In the genomic region with DNA sequence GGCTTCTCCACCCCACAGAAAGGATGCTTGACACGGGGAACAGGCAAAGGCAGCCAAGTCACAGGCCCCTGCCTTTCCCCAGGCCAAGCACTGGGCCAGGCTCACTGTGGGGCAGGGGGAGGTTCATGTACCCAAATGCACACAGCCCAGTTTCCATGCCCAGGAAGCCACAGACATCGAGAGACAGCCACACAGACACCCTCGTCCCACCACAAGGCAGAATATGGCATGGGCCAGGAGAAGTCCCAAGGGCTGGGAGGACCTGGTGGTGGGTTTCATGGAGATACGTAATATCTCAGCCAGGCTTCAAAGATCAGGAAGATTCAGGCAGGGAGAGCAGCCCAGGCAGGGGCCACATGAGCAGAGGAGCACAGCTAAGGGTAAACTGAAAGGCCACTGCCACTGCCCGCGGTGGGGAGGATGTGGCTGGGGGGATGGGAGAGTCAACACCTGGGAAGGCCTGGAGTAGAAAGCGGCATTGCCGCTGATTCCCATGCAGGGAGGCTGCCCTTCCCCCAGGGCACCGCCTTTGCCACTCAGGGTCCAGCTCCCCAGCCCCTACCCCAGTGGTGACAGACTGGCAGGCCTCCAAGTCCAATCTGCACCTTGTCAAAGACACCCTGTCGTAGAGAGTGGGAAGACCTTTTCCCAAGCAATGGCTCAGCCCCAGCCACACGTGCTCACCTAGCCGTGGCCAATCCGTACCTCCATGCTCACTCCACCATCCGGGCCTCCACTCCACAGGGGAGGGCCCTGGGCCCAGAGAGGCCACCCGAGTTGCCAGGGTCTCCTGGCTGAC, we compare ENCODE assay signal across 1 cellular context.
TF ChIP-seq lines count a peak whose summit lies in the region.

No MANE protein-coding gene starts in this region.

TF ChIP-seq in HepG2, 621 proteins besides CTCF, POLR2A, EP300 and RAD21 (continued from another document and continues in another):
- TF ChIP-seq, protein P1, sequence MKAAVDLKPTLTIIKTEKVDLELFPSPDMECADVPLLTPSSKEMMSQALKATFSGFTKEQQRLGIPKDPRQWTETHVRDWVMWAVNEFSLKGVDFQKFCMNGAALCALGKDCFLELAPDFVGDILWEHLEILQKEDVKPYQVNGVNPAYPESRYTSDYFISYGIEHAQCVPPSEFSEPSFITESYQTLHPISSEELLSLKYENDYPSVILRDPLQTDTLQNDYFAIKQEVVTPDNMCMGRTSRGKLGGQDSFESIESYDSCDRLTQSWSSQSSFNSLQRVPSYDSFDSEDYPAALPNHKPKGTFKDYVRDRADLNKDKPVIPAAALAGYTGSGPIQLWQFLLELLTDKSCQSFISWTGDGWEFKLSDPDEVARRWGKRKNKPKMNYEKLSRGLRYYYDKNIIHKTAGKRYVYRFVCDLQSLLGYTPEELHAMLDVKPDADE (CRISPR knock-in tag; IDR thresholded peaks at IDR 0.05): no peak
- TF ChIP-seq SP2 (CRISPR knock-in tag; IDR thresholded peaks at IDR 0.05): no peak
- TF ChIP-seq ZNF83 (CRISPR knock-in tag; IDR thresholded peaks at IDR 0.05; ENCODE audit: borderline replicate concordance): no peak
- TF ChIP-seq ETV5 (CRISPR knock-in tag; IDR thresholded peaks at IDR 0.05; ENCODE audit: borderline replicate concordance): peak; percentile 66; the same call in 1 of the 2 replicates
- TF ChIP-seq, protein P2, sequence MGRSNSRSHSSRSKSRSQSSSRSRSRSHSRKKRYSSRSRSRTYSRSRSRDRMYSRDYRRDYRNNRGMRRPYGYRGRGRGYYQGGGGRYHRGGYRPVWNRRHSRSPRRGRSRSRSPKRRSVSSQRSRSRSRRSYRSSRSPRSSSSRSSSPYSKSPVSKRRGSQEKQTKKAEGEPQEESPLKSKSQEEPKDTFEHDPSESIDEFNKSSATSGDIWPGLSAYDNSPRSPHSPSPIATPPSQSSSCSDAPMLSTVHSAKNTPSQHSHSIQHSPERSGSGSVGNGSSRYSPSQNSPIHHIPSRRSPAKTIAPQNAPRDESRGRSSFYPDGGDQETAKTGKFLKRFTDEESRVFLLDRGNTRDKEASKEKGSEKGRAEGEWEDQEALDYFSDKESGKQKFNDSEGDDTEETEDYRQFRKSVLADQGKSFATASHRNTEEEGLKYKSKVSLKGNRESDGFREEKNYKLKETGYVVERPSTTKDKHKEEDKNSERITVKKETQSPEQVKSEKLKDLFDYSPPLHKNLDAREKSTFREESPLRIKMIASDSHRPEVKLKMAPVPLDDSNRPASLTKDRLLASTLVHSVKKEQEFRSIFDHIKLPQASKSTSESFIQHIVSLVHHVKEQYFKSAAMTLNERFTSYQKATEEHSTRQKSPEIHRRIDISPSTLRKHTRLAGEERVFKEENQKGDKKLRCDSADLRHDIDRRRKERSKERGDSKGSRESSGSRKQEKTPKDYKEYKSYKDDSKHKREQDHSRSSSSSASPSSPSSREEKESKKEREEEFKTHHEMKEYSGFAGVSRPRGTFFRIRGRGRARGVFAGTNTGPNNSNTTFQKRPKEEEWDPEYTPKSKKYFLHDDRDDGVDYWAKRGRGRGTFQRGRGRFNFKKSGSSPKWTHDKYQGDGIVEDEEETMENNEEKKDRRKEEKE (IDR thresholded peaks at IDR 0.05): no peak
- no peak for TF ChIP-seq ZNF577 (CRISPR knock-in tag; IDR thresholded peaks at IDR 0.05; ENCODE audit: borderline replicate concordance, low read depth)
- TF ChIP-seq, protein P3, sequence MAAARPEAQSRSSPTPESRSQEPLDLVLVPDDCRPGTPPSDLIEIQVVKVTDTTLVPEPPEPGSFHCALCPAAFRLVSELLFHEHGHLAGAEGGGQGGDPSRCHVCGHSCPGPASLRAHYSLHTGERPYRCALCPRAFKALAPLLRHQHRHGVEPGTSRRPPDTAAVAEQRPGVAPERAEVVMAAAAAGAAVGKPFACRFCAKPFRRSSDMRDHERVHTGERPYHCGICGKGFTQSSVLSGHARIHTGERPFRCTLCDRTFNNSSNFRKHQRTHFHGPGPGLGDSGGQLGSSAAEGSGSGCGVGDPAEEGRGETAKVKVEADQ (CRISPR knock-in tag; IDR thresholded peaks at IDR 0.05; ENCODE audit: borderline replicate concordance): peak; percentile 73; the same call in 1 of the 2 replicates
- no peak; the same call in 1 of the 2 replicates for TF ChIP-seq ZNF296 (CRISPR knock-in tag; conservative IDR thresholded peaks at IDR 0.05)
- peak; percentile 53 for TF ChIP-seq RBM22 (optimal IDR thresholded peaks at IDR 0.05; ENCODE audit: low read length)
- TF ChIP-seq, protein P4, sequence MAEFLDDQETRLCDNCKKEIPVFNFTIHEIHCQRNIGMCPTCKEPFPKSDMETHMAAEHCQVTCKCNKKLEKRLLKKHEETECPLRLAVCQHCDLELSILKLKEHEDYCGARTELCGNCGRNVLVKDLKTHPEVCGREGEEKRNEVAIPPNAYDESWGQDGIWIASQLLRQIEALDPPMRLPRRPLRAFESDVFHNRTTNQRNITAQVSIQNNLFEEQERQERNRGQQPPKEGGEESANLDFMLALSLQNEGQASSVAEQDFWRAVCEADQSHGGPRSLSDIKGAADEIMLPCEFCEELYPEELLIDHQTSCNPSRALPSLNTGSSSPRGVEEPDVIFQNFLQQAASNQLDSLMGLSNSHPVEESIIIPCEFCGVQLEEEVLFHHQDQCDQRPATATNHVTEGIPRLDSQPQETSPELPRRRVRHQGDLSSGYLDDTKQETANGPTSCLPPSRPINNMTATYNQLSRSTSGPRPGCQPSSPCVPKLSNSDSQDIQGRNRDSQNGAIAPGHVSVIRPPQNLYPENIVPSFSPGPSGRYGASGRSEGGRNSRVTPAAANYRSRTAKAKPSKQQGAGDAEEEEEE (CRISPR knock-in tag; IDR thresholded peaks at IDR 0.05; ENCODE audit: borderline replicate concordance): no peak
- TF ChIP-seq JDP2 (CRISPR knock-in tag; IDR thresholded peaks at IDR 0.05; ENCODE audit: borderline replicate concordance): no peak
- TF ChIP-seq, protein P5, sequence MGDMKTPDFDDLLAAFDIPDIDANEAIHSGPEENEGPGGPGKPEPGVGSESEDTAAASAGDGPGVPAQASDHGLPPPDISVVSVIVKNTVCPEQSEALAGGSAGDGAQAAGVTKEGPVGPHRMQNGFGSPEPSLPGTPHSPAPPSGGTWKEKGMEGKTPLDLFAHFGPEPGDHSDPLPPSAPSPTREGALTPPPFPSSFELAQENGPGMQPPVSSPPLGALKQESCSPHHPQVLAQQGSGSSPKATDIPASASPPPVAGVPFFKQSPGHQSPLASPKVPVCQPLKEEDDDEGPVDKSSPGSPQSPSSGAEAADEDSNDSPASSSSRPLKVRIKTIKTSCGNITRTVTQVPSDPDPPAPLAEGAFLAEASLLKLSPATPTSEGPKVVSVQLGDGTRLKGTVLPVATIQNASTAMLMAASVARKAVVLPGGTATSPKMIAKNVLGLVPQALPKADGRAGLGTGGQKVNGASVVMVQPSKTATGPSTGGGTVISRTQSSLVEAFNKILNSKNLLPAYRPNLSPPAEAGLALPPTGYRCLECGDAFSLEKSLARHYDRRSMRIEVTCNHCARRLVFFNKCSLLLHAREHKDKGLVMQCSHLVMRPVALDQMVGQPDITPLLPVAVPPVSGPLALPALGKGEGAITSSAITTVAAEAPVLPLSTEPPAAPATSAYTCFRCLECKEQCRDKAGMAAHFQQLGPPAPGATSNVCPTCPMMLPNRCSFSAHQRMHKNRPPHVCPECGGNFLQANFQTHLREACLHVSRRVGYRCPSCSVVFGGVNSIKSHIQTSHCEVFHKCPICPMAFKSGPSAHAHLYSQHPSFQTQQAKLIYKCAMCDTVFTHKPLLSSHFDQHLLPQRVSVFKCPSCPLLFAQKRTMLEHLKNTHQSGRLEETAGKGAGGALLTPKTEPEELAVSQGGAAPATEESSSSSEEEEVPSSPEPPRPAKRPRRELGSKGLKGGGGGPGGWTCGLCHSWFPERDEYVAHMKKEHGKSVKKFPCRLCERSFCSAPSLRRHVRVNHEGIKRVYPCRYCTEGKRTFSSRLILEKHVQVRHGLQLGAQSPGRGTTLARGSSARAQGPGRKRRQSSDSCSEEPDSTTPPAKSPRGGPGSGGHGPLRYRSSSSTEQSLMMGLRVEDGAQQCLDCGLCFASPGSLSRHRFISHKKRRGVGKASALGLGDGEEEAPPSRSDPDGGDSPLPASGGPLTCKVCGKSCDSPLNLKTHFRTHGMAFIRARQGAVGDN (CRISPR knock-in tag; IDR thresholded peaks at IDR 0.05): peak; percentile 98
- no peak for TF ChIP-seq MATR3 (CRISPR knock-in tag; IDR thresholded peaks at IDR 0.05)
- TF ChIP-seq HDAC2 (CRISPR knock-in tag; IDR thresholded peaks at IDR 0.05): peak; percentile 56; the same call in 1 of the 2 replicates
- no peak for TF ChIP-seq ZNF10 (CRISPR knock-in tag; IDR thresholded peaks at IDR 0.05; ENCODE audit: borderline replicate concordance, low read depth)
- TF ChIP-seq, protein P6, sequence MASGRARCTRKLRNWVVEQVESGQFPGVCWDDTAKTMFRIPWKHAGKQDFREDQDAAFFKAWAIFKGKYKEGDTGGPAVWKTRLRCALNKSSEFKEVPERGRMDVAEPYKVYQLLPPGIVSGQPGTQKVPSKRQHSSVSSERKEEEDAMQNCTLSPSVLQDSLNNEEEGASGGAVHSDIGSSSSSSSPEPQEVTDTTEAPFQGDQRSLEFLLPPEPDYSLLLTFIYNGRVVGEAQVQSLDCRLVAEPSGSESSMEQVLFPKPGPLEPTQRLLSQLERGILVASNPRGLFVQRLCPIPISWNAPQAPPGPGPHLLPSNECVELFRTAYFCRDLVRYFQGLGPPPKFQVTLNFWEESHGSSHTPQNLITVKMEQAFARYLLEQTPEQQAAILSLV (CRISPR knock-in tag; IDR thresholded peaks at IDR 0.05; ENCODE audit: borderline replicate concordance): peak; percentile 66; the same call in 1 of the 2 replicates
- no peak for TF ChIP-seq ZNF552 (CRISPR knock-in tag; IDR thresholded peaks at IDR 0.05; ENCODE audit: borderline replicate concordance)
- peak; percentile 84; the same call in 1 of the 2 replicates for TF ChIP-seq ZSCAN25 (CRISPR knock-in tag; IDR thresholded peaks at IDR 0.05)
- TF ChIP-seq ONECUT2 (CRISPR knock-in tag; IDR thresholded peaks at IDR 0.05): no peak
- peak; percentile 72 for TF ChIP-seq RARA (CRISPR knock-in tag; IDR thresholded peaks at IDR 0.05)
- no peak; the same call in 1 of the 2 replicates for TF ChIP-seq CAMTA2 (CRISPR knock-in tag; IDR thresholded peaks at IDR 0.05; ENCODE audit: borderline replicate concordance)
- TF ChIP-seq, protein P7, sequence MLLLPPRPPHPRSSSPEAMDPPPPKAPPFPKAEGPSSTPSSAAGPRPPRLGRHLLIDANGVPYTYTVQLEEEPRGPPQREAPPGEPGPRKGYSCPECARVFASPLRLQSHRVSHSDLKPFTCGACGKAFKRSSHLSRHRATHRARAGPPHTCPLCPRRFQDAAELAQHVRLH (CRISPR knock-in tag; IDR thresholded peaks at IDR 0.05; ENCODE audit: borderline replicate concordance, low read depth): peak; percentile 21; the same call in 1 of the 2 replicates
- TF ChIP-seq CHD2 (IDR thresholded peaks at IDR 0.05; ENCODE audit: low read depth, low read length): no peak
- no peak for TF ChIP-seq ZNF12 (CRISPR knock-in tag; IDR thresholded peaks at IDR 0.05)
- TF ChIP-seq ELF1 (CRISPR knock-in tag; IDR thresholded peaks at IDR 0.05): no peak
- TF ChIP-seq, protein P8, sequence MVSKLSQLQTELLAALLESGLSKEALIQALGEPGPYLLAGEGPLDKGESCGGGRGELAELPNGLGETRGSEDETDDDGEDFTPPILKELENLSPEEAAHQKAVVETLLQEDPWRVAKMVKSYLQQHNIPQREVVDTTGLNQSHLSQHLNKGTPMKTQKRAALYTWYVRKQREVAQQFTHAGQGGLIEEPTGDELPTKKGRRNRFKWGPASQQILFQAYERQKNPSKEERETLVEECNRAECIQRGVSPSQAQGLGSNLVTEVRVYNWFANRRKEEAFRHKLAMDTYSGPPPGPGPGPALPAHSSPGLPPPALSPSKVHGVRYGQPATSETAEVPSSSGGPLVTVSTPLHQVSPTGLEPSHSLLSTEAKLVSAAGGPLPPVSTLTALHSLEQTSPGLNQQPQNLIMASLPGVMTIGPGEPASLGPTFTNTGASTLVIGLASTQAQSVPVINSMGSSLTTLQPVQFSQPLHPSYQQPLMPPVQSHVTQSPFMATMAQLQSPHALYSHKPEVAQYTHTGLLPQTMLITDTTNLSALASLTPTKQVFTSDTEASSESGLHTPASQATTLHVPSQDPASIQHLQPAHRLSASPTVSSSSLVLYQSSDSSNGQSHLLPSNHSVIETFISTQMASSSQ (IDR thresholded peaks at IDR 0.05; ENCODE audit: low read depth): no peak
- TF ChIP-seq, protein P8 (CRISPR knock-in tag; IDR thresholded peaks at IDR 0.05; ENCODE audit: borderline replicate concordance): peak; percentile 52; the same call in 1 of the 2 replicates
- TF ChIP-seq TBX2 (CRISPR knock-in tag; IDR thresholded peaks at IDR 0.05; ENCODE audit: borderline replicate concordance): peak; percentile 58
- TF ChIP-seq, protein P9, sequence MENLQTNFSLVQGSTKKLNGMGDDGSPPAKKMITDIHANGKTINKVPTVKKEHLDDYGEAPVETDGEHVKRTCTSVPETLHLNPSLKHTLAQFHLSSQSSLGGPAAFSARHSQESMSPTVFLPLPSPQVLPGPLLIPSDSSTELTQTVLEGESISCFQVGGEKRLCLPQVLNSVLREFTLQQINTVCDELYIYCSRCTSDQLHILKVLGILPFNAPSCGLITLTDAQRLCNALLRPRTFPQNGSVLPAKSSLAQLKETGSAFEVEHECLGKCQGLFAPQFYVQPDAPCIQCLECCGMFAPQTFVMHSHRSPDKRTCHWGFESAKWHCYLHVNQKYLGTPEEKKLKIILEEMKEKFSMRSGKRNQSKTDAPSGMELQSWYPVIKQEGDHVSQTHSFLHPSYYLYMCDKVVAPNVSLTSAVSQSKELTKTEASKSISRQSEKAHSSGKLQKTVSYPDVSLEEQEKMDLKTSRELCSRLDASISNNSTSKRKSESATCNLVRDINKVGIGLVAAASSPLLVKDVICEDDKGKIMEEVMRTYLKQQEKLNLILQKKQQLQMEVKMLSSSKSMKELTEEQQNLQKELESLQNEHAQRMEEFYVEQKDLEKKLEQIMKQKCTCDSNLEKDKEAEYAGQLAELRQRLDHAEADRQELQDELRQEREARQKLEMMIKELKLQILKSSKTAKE (CRISPR knock-in tag; IDR thresholded peaks at IDR 0.05; ENCODE audit: borderline replicate concordance): no peak
